In genomic region chr7:100887186-100887954, GRCh38 we compare ENCODE assay signal across 8 cellular contexts. TPM values are rescaled to one million over a fixed set of nuclear protein-coding genes. Genes with fewer than 3 reads are reported as not detected.
DNase-seq lines count a peak whose midpoint lies in the region; ATAC-seq, FAIRE-seq and TF ChIP-seq lines count a peak whose summit lies in the region.

No MANE protein-coding gene starts in this region.

- peak; percentile 47 for ATAC-seq in GM18511 (IDR thresholded peaks at IDR 0.05; ENCODE audit: unreplicated experiment)
- ATAC-seq in HG02885 (IDR thresholded peaks at IDR 0.05; ENCODE audit: poor library complexity, unreplicated experiment), result peak; percentile 35

- FAIRE-seq in bronchial epithelial cell (lab: Jason Lieb, UNC), result peak; percentile 82
- FAIRE-seq in small intestine (lab: Jason Lieb, UNC), result no peak

- intact Hi-C loops in posterior vena cava (cut with DNase I), result no loop called here

- 47 to 60% (median 53%) methylated on average over 22 of the region's 22 CpGs for WGBS in small intestine, 3 donors

- peak; percentile 62 for TF ChIP-seq POLR2A in Raji (IDR thresholded peaks at IDR 0.05; ENCODE audit: insufficient read depth, low read depth, low read length)

- H3K4me3 ChIP-seq in bronchial epithelial cell (ENCODE audit: low read depth, low read length) (no peak overlapping the region), small intestine (ENCODE audit: low read depth in 1 of 2, low read length in 2 of 2) (no peak overlapping the region), right atrium auricular region (no peak overlapping the region)

- H3K27me3 ChIP-seq in bronchial epithelial cell (ENCODE audit: control insufficient read depth, insufficient read depth, low read length), result no peaks in the 10 kb centered on the region
- H3K27me3 ChIP-seq in small intestine (ENCODE audit: control insufficient read depth in 2 of 2, insufficient read depth in 2 of 2, low read length in 2 of 2), result no peaks in the 10 kb centered on the region
- peaks cover 0 to 3% of the 10 kb centered on the region in 2 donors for H3K27me3 ChIP-seq in right atrium auricular region

- no peaks in the 10 kb centered on the region for H3K9me3 ChIP-seq in small intestine (ENCODE audit: control insufficient read depth, low read depth)
- no peaks in the 10 kb centered on the region for H3K9me3 ChIP-seq in right atrium auricular region

- DNase-seq in bronchial epithelial cell (ENCODE audit: low read depth) (no peak), small intestine (peak; percentile 59), retina (no peak), posterior vena cava (ENCODE audit: low spot score) (no peak), right atrium auricular region (ENCODE audit: low spot score) (no peak)

- H3K4me1 ChIP-seq in small intestine (ENCODE audit: control insufficient read depth in 2 of 2, insufficient read depth in 1 of 2, low read depth in 1 of 2, low read length in 1 of 2), result peaks cover 0 to 2% of the 10 kb centered on the region in 2 donors
- H3K4me1 ChIP-seq in right atrium auricular region, result peaks cover 0 to 38% of the 10 kb centered on the region in 2 donors

- no peak for TF ChIP-seq CTCF in bronchial epithelial cell (IDR thresholded peaks at IDR 0.05; ENCODE audit: insufficient read depth, low read length, severe bottlenecking)
- no peak for TF ChIP-seq CTCF in right atrium auricular region (IDR thresholded peaks at IDR 0.05)

- H3K27ac ChIP-seq in small intestine (ENCODE audit: low read depth in 1 of 2, low read length in 1 of 2), result peak overlapping the region; percentile 36 to 85
- no peak overlapping the region for H3K27ac ChIP-seq in right atrium auricular region

- H3K36me3 ChIP-seq in bronchial epithelial cell (ENCODE audit: control insufficient read depth, insufficient read depth, low read length) (peaks cover 34% of the 10 kb centered on the region), small intestine (ENCODE audit: control insufficient read depth in 2 of 2, insufficient read depth in 2 of 2, low read length in 2 of 2) (peaks cover 27 to 36% of the 10 kb centered on the region in 2 donors), right atrium auricular region (peaks cover 65% of the 10 kb centered on the region)

RNA-seq across cellular contexts. Expression of gene UFSP1, which starts 2.1 kb away (rescaled TPM):
- total RNA-seq in bronchial epithelial cell (4.2 and 4.7 TPM in 2 replicates), posterior vena cava (1 to 10 TPM; 2.7 to 3.3 TPM), right atrium auricular region (1 to 10 TPM; 3.0 to 3.7 TPM)
- 1 to 10 TPM; 3.5 to 5.3 (median 4.9) TPM for polyA plus RNA-seq in small intestine

RNA-seq across cellular contexts. Expression of gene ACHE, which starts 8.3 kb away (rescaled TPM):
- 0.13 TPM in 1 of 2 replicates, not detected in the other for total RNA-seq in bronchial epithelial cell
- 10 to 100 TPM in 2 of 3 donors, 1 to 10 TPM in 1; 3.5 to 11.2 (median 11.0) TPM for polyA plus RNA-seq in small intestine
- 1 to 10 TPM; 2.8 to 9.4 TPM for total RNA-seq in posterior vena cava
- 10 to 100 TPM in 1 of 2 donors, 1 to 10 TPM in 1; 5.4 to 33.0 TPM for total RNA-seq in right atrium auricular region

RNA-seq across cellular contexts. Expression of gene SRRT, which starts 12.5 kb away (rescaled TPM):
- total RNA-seq in bronchial epithelial cell (26.9 and 29.3 TPM in 2 replicates), posterior vena cava (10 to 100 TPM; 78.0 to 91.2 TPM), right atrium auricular region (10 to 100 TPM; 33.4 to 49.6 TPM)
- polyA plus RNA-seq in small intestine, result 100 to 1,000 TPM in 1 of 3 donors, 10 to 100 TPM in 2; 77.1 to 113 (median 82.1) TPM

RNA-seq across cellular contexts. Expression of gene TRIP6, which starts 20.2 kb away (rescaled TPM):
- total RNA-seq in bronchial epithelial cell, result 33.0 and 70.3 TPM in 2 replicates
- 10 to 100 TPM in 2 of 3 donors, 1 to 10 TPM in 1; 3.4 to 23.1 (median 10.3) TPM for polyA plus RNA-seq in small intestine
- total RNA-seq in posterior vena cava, result 10 to 100 TPM; 55.7 to 58.7 TPM
- total RNA-seq in right atrium auricular region, result 10 to 100 TPM; 41.6 to 64.4 TPM

RNA-seq across cellular contexts. Expression of gene SLC12A9, which starts 34.9 kb away (rescaled TPM):
- total RNA-seq in bronchial epithelial cell (6.5 and 7.6 TPM in 2 replicates), posterior vena cava (10 to 100 TPM; 15.6 to 22.8 TPM), right atrium auricular region (1 to 10 TPM; 5.0 to 9.0 TPM)
- polyA plus RNA-seq in small intestine, result 10 to 100 TPM; 10.5 to 28.8 (median 12.7) TPM

Comparison
In these comparisons a context has a peak if more than half of its experiments do, and no peak if none do; other contexts are left out.
1. H3K27ac ChIP-seq: peak in small intestine (2 of 2); none in right atrium auricular region (0 of 2).